Comparison of ENCODE assay signal across 16 cellular contexts in genomic region chr7:78260826-78261225, GRCh38.
"Had no signal": no experiment of that assay in that cellular context is flagged by ENCODE, and none has a peak within 500 bp of the region (broad histone marks: within the 10 kb centered on the region; RNA-seq: fewer than 3 reads in every experiment).

No MANE protein-coding gene starts in this region.

- H3K4me2 ChIP-seq: hepatocyte had no signal

- H3K79me2 ChIP-seq: hepatocyte had no signal

- H3K27ac ChIP-seq: ascending aorta, cardiac muscle cell, hepatocyte, left ventricle myocardium inferior, tibial artery, uterus had no signal

- H3K4me3 ChIP-seq: ascending aorta, cardiac muscle cell, hepatocyte, left ventricle myocardium inferior, tibial artery, uterus had no signal

- H3K36me3 ChIP-seq: ascending aorta, cardiac muscle cell, left ventricle myocardium inferior, uterus had no signal

- H3K9me3 ChIP-seq: ascending aorta, left ventricle myocardium inferior, tibial artery, uterus had no signal

- H3K27me3 ChIP-seq: ascending aorta, cardiac muscle cell, hepatocyte, tibial artery, uterus had no signal

- H3K4me1 ChIP-seq: ascending aorta, left ventricle myocardium inferior, uterus had no signal

- ATAC-seq: activated naive CD8-positive, alpha-beta T cell treated with anti-CD3 and anti-CD28 coated beads, Interleukin-2, amount 50 U/mL, for 24 hours; activated T-helper 17 cell treated with anti-CD3 and anti-CD28 coated beads, Interleukin-2, amount 50 U/mL, for 72 hours; naive thymus-derived CD8-positive, alpha-beta T cell; stimulated activated naive B cell treated with anti-CD40 and anti-IgM and Interleukin-4, amounts not matched to agents 10 μg/mL and 1 μg/mL and 100 μg/mL, for 72 hours had no signal

- H2AFZ ChIP-seq: hepatocyte had no signal

- DNase-seq: activated CD4-positive, alpha-beta T cell treated with anti-CD3 and anti-CD28 coated beads, Interleukin-2, amount 50 U/mL, for 4 hours; activated CD4-positive, CD25-positive, alpha-beta regulatory T cell treated with anti-CD3 and anti-CD28 coated beads, Interleukin-2, amount 50 U/mL, for 72 hours; activated naive CD4-positive, alpha-beta T cell treated with Interleukin-2 at 50 U/mL for 16 hours; activated naive CD8-positive, alpha-beta T cell treated with anti-CD3 and anti-CD28 coated beads, Interleukin-2, amount 50 U/mL, for 24 hours; erythroblast; kidney; left ventricle myocardium inferior; naive thymus-derived CD8-positive, alpha-beta T cell; stimulated activated CD4-positive, alpha-beta T cell treated with anti-CD3 and anti-CD28 coated beads, Interleukin-4, amount 100 ng/mL, for 1 hour; stimulated activated naive B cell treated with anti-CD40 and anti-IgM and Interleukin-4, amounts not matched to agents 10 μg/mL and 1 μg/mL and 100 μg/mL, for 72 hours; tibial artery; uterus had no signal
